In genomic region chr5:111641533-111642230, GRCh38 we compare ENCODE assay signal across 18 cellular contexts.
DNase-seq lines count a peak whose midpoint lies in the region; ATAC-seq, FAIRE-seq and TF ChIP-seq lines count a peak whose summit lies in the region.
"Had no signal": no experiment of that assay in that cellular context is flagged by ENCODE, and none has a peak within 500 bp of the region (broad histone marks: within the 10 kb centered on the region; RNA-seq: fewer than 3 reads in every experiment).

No MANE protein-coding gene starts in this region.

- intact Hi-C loops in tibial artery (cut with DNase I; ENCODE audit: low total_unique reads): no loop called here
- intact Hi-C loops in activated CD4-positive, alpha-beta T cell treated with anti-CD3 and anti-CD28 coated beads for 36 hours (cut with DNase I, micrococcal nuclease): no loop called here

- H3K9me3 ChIP-seq in tibial artery: no peaks in the 10 kb centered on the region
- H3K9me3 ChIP-seq: transverse colon had no signal

- no peak overlapping the region for H3K27ac Mint-ChIP-seq in activated CD4-positive, alpha-beta T cell treated with anti-CD3 and anti-CD28 coated beads for 36 hours
- H3K27ac Mint-ChIP-seq: neural progenitor cell had no signal

- no peaks in the 10 kb centered on the region for H3K36me3 Mint-ChIP-seq in activated CD4-positive, alpha-beta T cell treated with anti-CD3 and anti-CD28 coated beads for 36 hours (ENCODE audit: low read depth)
- H3K36me3 Mint-ChIP-seq: neural progenitor cell had no signal

- peaks cover 0 to 5% (median 0%) of the 10 kb centered on the region in 4 donors for H3K4me1 ChIP-seq in tibial artery
- H3K4me1 ChIP-seq: ascending aorta, neural progenitor cell, transverse colon had no signal

- FAIRE-seq in bronchial epithelial cell (lab: Jason Lieb, UNC): no peak
- FAIRE-seq: HepG2 had no signal

- H3K4me3 ChIP-seq in AG04449 (ENCODE audit: low read depth, low read length): no peak overlapping the region
- no peak overlapping the region for H3K4me3 ChIP-seq in bronchial epithelial cell (ENCODE audit: low read depth, low read length)
- H3K4me3 ChIP-seq in tibial artery: no peak overlapping the region
- H3K4me3 ChIP-seq: ascending aorta, neural progenitor cell, transverse colon had no signal

- no peak for ATAC-seq in activated CD4-positive, alpha-beta T cell treated with anti-CD3 and anti-CD28 coated beads for 36 hours
- ATAC-seq: HepG2 had no signal

- peaks cover 2% of the 10 kb centered on the region for H3K4me1 Mint-ChIP-seq in activated CD4-positive, alpha-beta T cell treated with anti-CD3 and anti-CD28 coated beads for 36 hours
- H3K4me1 Mint-ChIP-seq: neural progenitor cell had no signal

- H3K27me3 Mint-ChIP-seq in activated CD4-positive, alpha-beta T cell treated with anti-CD3 and anti-CD28 coated beads for 36 hours: peaks cover 5% of the 10 kb centered on the region

- no peak for TF ChIP-seq CTCF in AG04449 (IDR thresholded peaks at IDR 0.05; ENCODE audit: insufficient read depth, low read length, missing control alignments)
- TF ChIP-seq CTCF in bronchial epithelial cell (IDR thresholded peaks at IDR 0.05; ENCODE audit: insufficient read depth, low read length, severe bottlenecking): no peak
- no peak for TF ChIP-seq CTCF in tibial artery (IDR thresholded peaks at IDR 0.05)

- H3K27me3 ChIP-seq in bronchial epithelial cell (ENCODE audit: control insufficient read depth, insufficient read depth, low read length): no peaks in the 10 kb centered on the region
- no peaks in the 10 kb centered on the region for H3K27me3 ChIP-seq in tibial artery
- H3K27me3 ChIP-seq: ascending aorta, neural progenitor cell, transverse colon had no signal

- H3K4me3 Mint-ChIP-seq in activated CD4-positive, alpha-beta T cell treated with anti-CD3 and anti-CD28 coated beads for 36 hours: no peak overlapping the region
- H3K4me3 Mint-ChIP-seq: neural progenitor cell had no signal

- peaks cover 24% of the 10 kb centered on the region for H3K9me3 Mint-ChIP-seq in activated CD4-positive, alpha-beta T cell treated with anti-CD3 and anti-CD28 coated beads for 36 hours (ENCODE audit: low read depth)

- no peaks in the 10 kb centered on the region for H3K36me3 ChIP-seq in bronchial epithelial cell (ENCODE audit: control insufficient read depth, insufficient read depth, low read length)
- H3K36me3 ChIP-seq in tibial artery: no peaks in the 10 kb centered on the region
- H3K36me3 ChIP-seq: ascending aorta, neural progenitor cell, transverse colon had no signal

- DNase-seq in AG04449 (ENCODE audit: low read depth, low spot score): peak; percentile 65
- peak; percentile 9 for DNase-seq in HT1080 (ENCODE audit: low read depth)
- DNase-seq in bronchial epithelial cell (ENCODE audit: low read depth): peak; percentile 89
- peak; percentile 86 for DNase-seq in iris pigment epithelial cell (ENCODE audit: low read depth)
- DNase-seq in tibial artery: no peak
- no peak for DNase-seq in activated CD4-positive, alpha-beta T cell treated with anti-CD3 and anti-CD28 coated beads for 36 hours
- no peak for DNase-seq in NK-92 (lab: John Stamatoyannopoulos, UW; ENCODE audit: unreplicated experiment)
- DNase-seq in SKM-1 (lab: John Stamatoyannopoulos, UW; ENCODE audit: unreplicated experiment): no peak
- DNase-seq: activated CD4-positive, alpha-beta T cell treated with anti-CD3 and anti-CD28 coated beads, Interleukin-2, amount 50 U/mL, for 4 hours; DMS53; effector memory CD4-positive, alpha-beta T cell; hypothalamus; NCI-H1105; NCI-H345; transverse colon had no signal

- POLR2A ChIA-PET in AG04449 (lab: Yijun Ruan, JAX): no interaction called here
- POLR2A ChIA-PET in activated CD4-positive, alpha-beta T cell treated with anti-CD3 and anti-CD28 coated beads for 36 hours (lab: Charles Lee): no interaction called here

- H3K27ac ChIP-seq in tibial artery: no peak overlapping the region
- H3K27ac ChIP-seq: ascending aorta, neural progenitor cell, transverse colon had no signal

- CTCF ChIA-PET in AG04449 (lab: Yijun Ruan, JAX): no interaction called here
- CTCF ChIA-PET in activated CD4-positive, alpha-beta T cell treated with anti-CD3 and anti-CD28 coated beads for 36 hours (lab: Charles Lee): interaction anchor here (0.6 to 0.9 kb wide), 2 partner anchors 8 to 19 kb away, joined by 3 read pairs; no protein-coding TSS in a partner anchor

Comparison
In these comparisons a context has a peak if more than half of its experiments do, and no peak if none do; other contexts are left out.
1. DNase-seq: peak in AG04449 (single experiment), HT1080 (single experiment), bronchial epithelial cell (single experiment) and iris pigment epithelial cell (single experiment); none in tibial artery (0 of 2), activated CD4-positive, alpha-beta T cell treated with anti-CD3 and anti-CD28 coated beads for 36 hours (single experiment), NK-92 (single experiment) and SKM-1 (single experiment).